37 cellular contexts compared by ENCODE assay signal in the genomic region with DNA sequence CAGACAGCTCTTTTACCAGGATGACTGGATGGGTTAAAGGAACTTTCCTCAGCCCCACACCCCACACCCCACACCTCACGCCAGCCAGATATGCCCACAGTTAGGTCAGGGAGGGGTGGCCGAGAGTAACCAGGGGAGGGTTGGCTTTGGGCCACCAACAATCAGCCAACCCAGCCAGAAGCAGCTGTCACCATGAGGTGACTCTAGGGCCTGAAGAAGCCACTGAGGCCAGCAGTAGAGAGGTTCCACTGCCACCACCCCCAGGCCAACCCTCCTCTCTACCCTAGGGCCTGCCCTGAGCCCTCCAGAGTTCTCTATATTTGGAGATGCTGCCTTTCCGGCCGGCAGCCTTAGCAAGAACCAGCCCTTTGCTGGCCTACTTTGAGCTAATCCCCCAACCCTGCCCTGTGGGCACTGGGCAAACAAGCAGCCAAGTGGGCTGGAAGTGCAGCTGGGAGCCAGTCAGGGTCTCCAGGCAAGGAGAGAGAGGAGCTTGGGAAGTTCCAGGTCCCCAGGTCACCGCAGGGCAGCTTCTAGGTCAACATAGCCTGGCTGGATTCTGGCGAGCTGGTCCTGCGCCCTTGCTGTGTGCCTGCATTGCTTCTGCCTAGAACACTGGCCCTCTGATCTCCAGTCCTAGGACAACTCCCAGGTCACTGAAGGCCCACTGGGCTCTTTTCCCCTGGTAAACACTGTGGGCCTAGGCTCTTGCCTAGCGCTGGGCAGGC. TPM values are rescaled to one million over a fixed set of nuclear protein-coding genes. Genes with fewer than 3 reads are reported as not detected.
"Had no signal": no experiment of that assay in that cellular context is flagged by ENCODE, and none has a peak within 500 bp of the region (broad histone marks: within the 10 kb centered on the region; RNA-seq: fewer than 3 reads in every experiment).

No MANE protein-coding gene starts in this region.

- ATAC-seq: body of pancreas had no signal

- H3K9me3 ChIP-seq: body of pancreas, MG63 had no signal

- H3K4me2 ChIP-seq: PC-9 had no signal

- DNase-seq: activated CD4-positive, alpha-beta memory T cell treated with anti-CD3 and anti-CD28 coated beads, Interleukin-2, amount 10 ng/mL, durations not matched to agents 7 days and 5 days; activated CD4-positive, alpha-beta T cell treated with anti-CD3 and anti-CD28 coated beads for 1 hour; activated CD4-positive, alpha-beta T cell treated with anti-CD3 and anti-CD28 coated beads for 48 hours; activated CD4-positive, CD25-positive, alpha-beta regulatory T cell; activated gamma-delta T cell; activated naive CD4-positive, alpha-beta T cell treated with Interleukin-2 at 50 U/mL for 16 hours; activated naive CD8-positive, alpha-beta T cell treated with anti-CD3 and anti-CD28 coated beads, Interleukin-2, amount 10 ng/mL, durations not matched to agents 7 days and 5 days; activated T-cell treated with anti-CD3 and anti-CD28 coated beads, Interleukin-2, amount 50 U/mL, for 24 hours; amygdala; Kasumi-1; KG1; MG63; NCI-H1048; NCI-H1105 treated with DMSO at 0.1 percent for 48 hours; NCI-H1436; NCI-H1694 treated with DMSO at 0.1 percent for 48 hours; NCI-H2029; NCI-H345; NCI-H524 treated with DMSO at 0.1 percent for 48 hours; NK-92 treated with Interleukin-12 subunit alpha and Interleukin-12 subunit beta, amount 100 ng/mL, for 24 hours; PC-9; SHP77; SJCRH30; T1000; WERI-Rb-1 had no signal

- H3K4me3 ChIP-seq: body of pancreas, breast epithelium, MG63, PC-9, SJCRH30, SK-N-MC had no signal

- H3K27me3 ChIP-seq: body of pancreas, breast epithelium, MG63, SJCRH30 had no signal

- H2AFZ ChIP-seq: PC-9 had no signal

- H3K9me3 Mint-ChIP-seq: activated CD4-positive, alpha-beta memory T cell treated with anti-CD3 and anti-CD28 coated beads, Interleukin-2, amount 10 ng/mL, durations not matched to agents 7 days and 5 days; activated naive CD4-positive, alpha-beta T cell treated with anti-CD3 and anti-CD28 coated beads, Interleukin-2, amount 50 U/mL, for 24 hours; activated T-cell treated with anti-CD3 and anti-CD28 coated beads, Interleukin-2, amount 50 U/mL, for 24 hours; activated T-helper 2 cell treated with anti-CD3 and anti-CD28 coated beads, Interferon-gamma antibody, Interleukin-2, Interleukin-4, amounts not matched to agents 10 μg/mL and 5 μg/mL and 100 μg/mL, durations not matched to agents 14 hours and 24 hours and 36 hours had no signal

- FAIRE-seq: astrocyte had no signal

- H3K36me3 Mint-ChIP-seq: activated naive CD4-positive, alpha-beta T cell treated with anti-CD3 and anti-CD28 coated beads, Interleukin-2, amount 50 U/mL, for 24 hours; activated naive CD8-positive, alpha-beta T cell treated with anti-CD3 and anti-CD28 coated beads, Interleukin-2, amount 10 ng/mL, durations not matched to agents 7 days and 5 days had no signal

- H3K4me1 Mint-ChIP-seq: activated CD4-positive, alpha-beta memory T cell treated with anti-CD3 and anti-CD28 coated beads, Interleukin-2, amount 10 ng/mL, durations not matched to agents 7 days and 5 days; activated naive CD4-positive, alpha-beta T cell treated with anti-CD3 and anti-CD28 coated beads, Interleukin-2, amount 50 U/mL, for 24 hours; activated naive CD8-positive, alpha-beta T cell treated with anti-CD3 and anti-CD28 coated beads, Interleukin-2, amount 10 ng/mL, durations not matched to agents 7 days and 5 days had no signal

- H3K27ac ChIP-seq: body of pancreas, breast epithelium, PC-9, SJCRH30, SK-N-MC, WERI-Rb-1 had no signal

- H3K36me3 ChIP-seq: breast epithelium, MG63, SJCRH30, WERI-Rb-1 had no signal

- H3K4me3 Mint-ChIP-seq: activated CD4-positive, alpha-beta memory T cell treated with anti-CD3 and anti-CD28 coated beads, Interleukin-2, amount 10 ng/mL, durations not matched to agents 7 days and 5 days; activated naive CD4-positive, alpha-beta T cell treated with anti-CD3 and anti-CD28 coated beads, Interleukin-2, amount 50 U/mL, for 24 hours; activated naive CD8-positive, alpha-beta T cell treated with anti-CD3 and anti-CD28 coated beads, Interleukin-2, amount 10 ng/mL, durations not matched to agents 7 days and 5 days; activated T-cell treated with anti-CD3 and anti-CD28 coated beads, Interleukin-2, amount 50 U/mL, for 24 hours had no signal

- H3K27me3 Mint-ChIP-seq: activated CD4-positive, alpha-beta memory T cell treated with anti-CD3 and anti-CD28 coated beads, Interleukin-2, amount 10 ng/mL, durations not matched to agents 7 days and 5 days; activated naive CD4-positive, alpha-beta T cell treated with anti-CD3 and anti-CD28 coated beads, Interleukin-2, amount 50 U/mL, for 24 hours had no signal

- H3K27ac Mint-ChIP-seq: activated CD4-positive, alpha-beta memory T cell treated with anti-CD3 and anti-CD28 coated beads, Interleukin-2, amount 10 ng/mL, durations not matched to agents 7 days and 5 days; activated naive CD4-positive, alpha-beta T cell treated with anti-CD3 and anti-CD28 coated beads, Interleukin-2, amount 50 U/mL, for 24 hours; activated naive CD8-positive, alpha-beta T cell treated with anti-CD3 and anti-CD28 coated beads, Interleukin-2, amount 10 ng/mL, durations not matched to agents 7 days and 5 days; activated T-cell treated with anti-CD3 and anti-CD28 coated beads, Interleukin-2, amount 50 U/mL, for 24 hours; activated T-helper 2 cell treated with anti-CD3 and anti-CD28 coated beads, Interferon-gamma antibody, Interleukin-2, Interleukin-4, amounts not matched to agents 10 μg/mL and 5 μg/mL and 100 μg/mL, durations not matched to agents 14 hours and 24 hours and 36 hours had no signal

RNA-seq across cellular contexts. Expression of gene SYT8, which starts 12.0 kb away (rescaled TPM):
- total RNA-seq: activated CD4-positive, alpha-beta memory T cell treated with anti-CD3 and anti-CD28 coated beads, Interleukin-2, amount 10 ng/mL, durations not matched to agents 7 days and 5 days; activated CD8-positive, alpha-beta memory T cell treated with anti-CD3 and anti-CD28 coated beads for 36 hours; activated naive CD8-positive, alpha-beta T cell treated with anti-CD3 and anti-CD28 coated beads, Interleukin-2, amount 10 ng/mL, durations not matched to agents 7 days and 5 days; activated T-helper 2 cell treated with anti-CD3 and anti-CD28 coated beads, Interferon-gamma antibody, Interleukin-2, Interleukin-4, amounts not matched to agents 10 μg/mL and 5 μg/mL and 100 μg/mL, durations not matched to agents 14 hours and 24 hours and 36 hours; cardiac septum; NCI-H460; OCI-LY7; T-helper 1 cell treated with Interleukin-12 subunit alpha and Interleukin-12 subunit beta and Interleukin-4 antibody, amounts not matched to agents 30 ng/mL and 1 ng/mL, for 36 hours; T-helper 2 cell treated with Interferon-gamma antibody and Interleukin-4, amounts not matched to agents 100 ng/mL and 5 ng/mL, for 36 hours had no signal

RNA-seq across cellular contexts. Expression of gene TNNI2, which starts 16.0 kb away (rescaled TPM):
- total RNA-seq: astrocyte; NCI-H460; T-helper 1 cell treated with Interleukin-12 subunit alpha and Interleukin-12 subunit beta and Interleukin-4 antibody, amounts not matched to agents 30 ng/mL and 1 ng/mL, for 36 hours had no signal

RNA-seq across cellular contexts. Expression of gene LSP1, which starts 30.1 kb away (rescaled TPM):
- total RNA-seq: NCI-H460 had no signal
